25 cellular contexts compared by ENCODE assay signal in the genomic region with DNA sequence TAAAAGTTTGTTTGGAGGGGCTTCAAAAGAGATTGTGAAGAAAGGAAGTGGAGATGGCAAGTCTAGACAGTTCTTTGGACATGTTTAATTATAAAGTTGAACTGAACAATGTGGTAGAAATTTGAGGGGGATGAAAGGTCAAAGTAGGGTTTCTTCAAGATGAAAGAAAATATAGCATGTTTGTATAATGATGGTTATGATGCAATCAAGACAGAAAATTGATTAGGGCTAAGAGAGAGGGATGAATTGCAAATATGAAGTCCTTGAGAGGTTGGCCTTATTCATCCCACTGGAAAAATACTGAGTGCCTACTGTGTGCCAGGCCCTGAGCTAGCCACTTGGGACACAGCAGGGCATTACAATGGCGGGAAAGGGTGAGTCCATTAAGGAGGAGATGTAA. TPM values are rescaled to one million over a fixed set of nuclear protein-coding genes. Genes with fewer than 3 reads are reported as not detected.
DNase-seq lines count a peak whose midpoint lies in the region; ATAC-seq, FAIRE-seq and TF ChIP-seq lines count a peak whose summit lies in the region.
"Had no signal": no experiment of that assay in that cellular context is flagged by ENCODE, and none has a peak within 500 bp of the region (broad histone marks: within the 10 kb centered on the region; RNA-seq: fewer than 3 reads in every experiment).

No MANE protein-coding gene starts in this region.

- H3K27ac Mint-ChIP-seq in T-helper 1 cell treated with Interleukin-12 subunit alpha and Interleukin-12 subunit beta and Interleukin-4 antibody, amounts not matched to agents 30 μg/mL and 1 μg/mL, for 36 hours, result peak overlapping the region; percentile 7
- no peak overlapping the region for H3K27ac Mint-ChIP-seq in endodermal cell
- no peak overlapping the region for H3K27ac Mint-ChIP-seq in naive thymus-derived CD8-positive, alpha-beta T cell
- H3K27ac Mint-ChIP-seq: B cell; CD8-positive, alpha-beta T cell; H9 had no signal

- H3K36me3 Mint-ChIP-seq in T-helper 1 cell treated with Interleukin-12 subunit alpha and Interleukin-12 subunit beta and Interleukin-4 antibody, amounts not matched to agents 30 μg/mL and 1 μg/mL, for 36 hours (ENCODE audit: low read depth), result peaks cover 6% of the 10 kb centered on the region
- peaks cover 31% of the 10 kb centered on the region for H3K36me3 Mint-ChIP-seq in endodermal cell (ENCODE audit: low read depth)
- H3K36me3 Mint-ChIP-seq in naive thymus-derived CD8-positive, alpha-beta T cell, result peaks cover 0 to 3% (median 0%) of the 10 kb centered on the region in 3 donors
- H3K36me3 Mint-ChIP-seq: CD4-positive, CD25-positive, alpha-beta regulatory T cell; CD8-positive, alpha-beta T cell had no signal

- no peak overlapping the region for H3K23ac ChIP-seq in IMR-90 (ENCODE audit: low read depth, low read length)

- no peak overlapping the region for H2BK20ac ChIP-seq in IMR-90 (ENCODE audit: low read depth, low read length)

- H2AK9ac ChIP-seq in IMR-90 (replicated peaks; ENCODE audit: low read depth, low read length, poor library complexity), result no peak overlapping the region

- H3K18ac ChIP-seq in IMR-90 (ENCODE audit: low read depth, low read length), result no peak overlapping the region

- no peak overlapping the region for H3K56ac ChIP-seq in IMR-90 (ENCODE audit: extremely low read depth, insufficient read depth, low read length)

- H2BK15ac ChIP-seq in IMR-90 (ENCODE audit: low read depth, low read length), result no peak overlapping the region

- DNase-seq in T-helper 1 cell (no peak), HepG2 (ENCODE audit: low spot score) (no peak), right lobe of liver (no peak), IMR-90 (no peak), endodermal cell (no peak)
- DNase-seq in naive thymus-derived CD8-positive, alpha-beta T cell, result no peak
- DNase-seq: Caco-2; CD4-positive, CD25-positive, alpha-beta regulatory T cell; CD8-positive, alpha-beta T cell; DMS 273 treated with DMSO at 0.1 percent for 48 hours; DMS79; EL; GDM1; GM23248; H9 had no signal

- H2BK120ac ChIP-seq in IMR-90 (ENCODE audit: low read depth, low read length), result no peak overlapping the region

- TF ChIP-seq CTCF in HepG2 (CRISPR knock-in tag; IDR thresholded peaks at IDR 0.05) (no peak), right lobe of liver (IDR thresholded peaks at IDR 0.05) (no peak), IMR-90 (conservative IDR thresholded peaks at IDR 0.05; ENCODE audit: low read depth, low read length) (no peak), endodermal cell (conservative IDR thresholded peaks at IDR 0.05) (no peak)

- H3K4me3 ChIP-seq in HepG2 (replicated peaks in 1 of 3; ENCODE audit: insufficient read depth in 1 of 3, low read depth in 2 of 3, low read length in 3 of 3), result no peak overlapping the region
- no peak overlapping the region for H3K4me3 ChIP-seq in right lobe of liver
- no peak overlapping the region for H3K4me3 ChIP-seq in IMR-90 (ENCODE audit: insufficient read depth, low read depth, low read length)
- H3K4me3 ChIP-seq in endodermal cell (ENCODE audit: low read length), result no peak overlapping the region
- H3K4me3 ChIP-seq: BLaER1, GM12878, GM23248 had no signal

- intact Hi-C loops in HepG2 (cut with micrococcal nuclease; ENCODE audit: unreplicated experiment) (no loop called here), right lobe of liver (cut with DNase I) (no loop called here), IMR-90 (cut with micrococcal nuclease) (no loop called here)

- H3K9me1 ChIP-seq in IMR-90 (ENCODE audit: insufficient read depth, low read length), result peaks cover 8% of the 10 kb centered on the region

- no peak for FAIRE-seq in HepG2 (lab: Jason Lieb, UNC)
- FAIRE-seq: A204.1, D721Med, GM12878, GM19239 had no signal

- H2AK5ac ChIP-seq in IMR-90 (ENCODE audit: low read depth, low read length), result no peak overlapping the region

- BruUV-seq in HepG2 (replicated peaks; lab: Mats Ljungman, UMichigan) (no TSS peak), IMR-90 (replicated peaks; lab: Mats Ljungman, UMichigan) (no TSS peak)

- H3K4me1 Mint-ChIP-seq in T-helper 1 cell treated with Interleukin-12 subunit alpha and Interleukin-12 subunit beta and Interleukin-4 antibody, amounts not matched to agents 30 μg/mL and 1 μg/mL, for 36 hours (ENCODE audit: low read depth), result peaks cover 6% of the 10 kb centered on the region
- no peaks in the 10 kb centered on the region for H3K4me1 Mint-ChIP-seq in endodermal cell
- peaks cover 3 to 9% (median 3%) of the 10 kb centered on the region in 4 donors for H3K4me1 Mint-ChIP-seq in naive thymus-derived CD8-positive, alpha-beta T cell

- CTCF ChIA-PET in HepG2 (lab: Yijun Ruan, JAX; ENCODE audit: low intra/inter-chr PET ratio, low total read pairs), result no interaction called here
- CTCF ChIA-PET in IMR-90 (lab: Yijun Ruan, JAX), result interaction anchor here (0.5 kb wide), 1 partner anchor 234 kb away, joined by 3 read pairs; no protein-coding TSS in a partner anchor

- H3K27me3 Mint-ChIP-seq in T-helper 1 cell treated with Interleukin-12 subunit alpha and Interleukin-12 subunit beta and Interleukin-4 antibody, amounts not matched to agents 30 μg/mL and 1 μg/mL, for 36 hours (ENCODE audit: low read depth), result no peaks in the 10 kb centered on the region
- H3K27me3 Mint-ChIP-seq in endodermal cell (ENCODE audit: insufficient read depth), result no peaks in the 10 kb centered on the region
- H3K27me3 Mint-ChIP-seq in naive thymus-derived CD8-positive, alpha-beta T cell, result no peaks in the 10 kb centered on the region
- H3K27me3 Mint-ChIP-seq: CD4-positive, CD25-positive, alpha-beta regulatory T cell had no signal

- H3K4me2 ChIP-seq in HepG2 (ENCODE audit: low read depth, low read length) (no peak overlapping the region), IMR-90 (ENCODE audit: low read depth, low read length) (no peak overlapping the region)
- H3K4me2 ChIP-seq: BLaER1 had no signal

- TF ChIP-seq EP300 in HepG2 (IDR thresholded peaks at IDR 0.05; ENCODE audit: low read depth in 2 of 2, low read length in 2 of 2) (no peak), HepG2 (CRISPR knock-in tag; IDR thresholded peaks at IDR 0.05; ENCODE audit: borderline replicate concordance) (no peak)

- ATAC-seq in HepG2 (no peak), right lobe of liver (no peak), IMR-90 (ENCODE audit: low read depth) (no peak)
- ATAC-seq in naive thymus-derived CD8-positive, alpha-beta T cell, result no peak
- ATAC-seq: CD8-positive, alpha-beta T cell; GM12878; HCT116 had no signal

- H4K91ac ChIP-seq in IMR-90 (ENCODE audit: insufficient read depth, low read depth, low read length), result no peak overlapping the region

- no peak for TF ChIP-seq POLR2A in HepG2 (IDR thresholded peaks at IDR 0.05; ENCODE audit: insufficient read depth in 1 of 2, low read depth in 2 of 2, low read length in 2 of 2)
- no peak for TF ChIP-seq POLR2A in right lobe of liver (IDR thresholded peaks at IDR 0.05)
- TF ChIP-seq POLR2A in IMR-90 (IDR thresholded peaks at IDR 0.05; ENCODE audit: low read depth, low read length), result no peak

- peaks cover 9% of the 10 kb centered on the region for H3K9me3 Mint-ChIP-seq in T-helper 1 cell treated with Interleukin-12 subunit alpha and Interleukin-12 subunit beta and Interleukin-4 antibody, amounts not matched to agents 30 μg/mL and 1 μg/mL, for 36 hours
- no peaks in the 10 kb centered on the region for H3K9me3 Mint-ChIP-seq in endodermal cell
- H3K9me3 Mint-ChIP-seq in naive thymus-derived CD8-positive, alpha-beta T cell, result peaks cover 0 to 20% (median 0%) of the 10 kb centered on the region in 9 donors
- H3K9me3 Mint-ChIP-seq: CD8-positive, alpha-beta T cell; H9 had no signal

- in situ Hi-C loops in HepG2 (cut with HindIII; ENCODE audit: extremely low pct_ligation_motif_present, low pct_unique_long_range_greater_than_20kb) (no loop called here), IMR-90 (cut with MboI; ENCODE audit: low sequenced_read_pairs) (no loop called here)

- H3K36me3 ChIP-seq in HepG2 (replicated peaks in 1 of 2; ENCODE audit: control insufficient read depth in 1 of 2, insufficient read depth in 2 of 2, low read length in 2 of 2) (peaks cover 21 to 61% of the 10 kb centered on the region in 2 experiments), right lobe of liver (peaks cover 0 to 31% (median 15%) of the 10 kb centered on the region in 4 donors), IMR-90 (ENCODE audit: control insufficient read depth, insufficient read depth, low read length) (no peaks in the 10 kb centered on the region), endodermal cell (ENCODE audit: control insufficient read depth, insufficient read depth, low read length) (peaks cover 14% of the 10 kb centered on the region)

- no peak overlapping the region for H2BK5ac ChIP-seq in IMR-90 (ENCODE audit: low read depth, low read length, poor library complexity, severe bottlenecking)

- H3K9me3 ChIP-seq in HepG2 (ENCODE audit: low read length), result no peaks in the 10 kb centered on the region
- no peaks in the 10 kb centered on the region for H3K9me3 ChIP-seq in right lobe of liver
- H3K9me3 ChIP-seq in IMR-90 (ENCODE audit: control insufficient read depth, insufficient read depth, low read length), result no peaks in the 10 kb centered on the region
- no peaks in the 10 kb centered on the region for H3K9me3 ChIP-seq in endodermal cell (ENCODE audit: control insufficient read depth, low read length)
- H3K9me3 ChIP-seq: BLaER1, Caco-2 had no signal

- dilution Hi-C loops in IMR-90 (cut with HindIII; ENCODE audit: low sequenced_read_pairs, unreplicated experiment), result no loop called here

- H3K4ac ChIP-seq in IMR-90 (ENCODE audit: low read depth, low read length), result no peak overlapping the region

- no peak overlapping the region for H3K14ac ChIP-seq in IMR-90 (replicated peaks; ENCODE audit: low read depth, low read length)

- H3K27me3 ChIP-seq in HepG2 (ENCODE audit: control insufficient read depth in 1 of 2, insufficient read depth in 2 of 2, low read length in 2 of 2) (no peaks in the 10 kb centered on the region), right lobe of liver (no peaks in the 10 kb centered on the region), IMR-90 (ENCODE audit: control insufficient read depth, insufficient read depth, low read length) (no peaks in the 10 kb centered on the region), endodermal cell (ENCODE audit: control insufficient read depth, insufficient read depth, low read length, poor library complexity, severe bottlenecking) (no peaks in the 10 kb centered on the region)
- H3K27me3 ChIP-seq: BLaER1 had no signal

- H3K4me1 ChIP-seq in HepG2 (ENCODE audit: insufficient read depth, low read length) (no peaks in the 10 kb centered on the region), right lobe of liver (no peaks in the 10 kb centered on the region), IMR-90 (ENCODE audit: control insufficient read depth, insufficient read depth, low read length) (peaks cover 5% of the 10 kb centered on the region; the same call in 1 of the 2 replicates), endodermal cell (ENCODE audit: control insufficient read depth, insufficient read depth, low read length) (no peaks in the 10 kb centered on the region)
- H3K4me1 ChIP-seq: Caco-2 had no signal

- no peak overlapping the region for H4K5ac ChIP-seq in IMR-90 (ENCODE audit: low read depth, low read length)

- H2AFZ ChIP-seq in HepG2 (ENCODE audit: low read length) (no peak overlapping the region), IMR-90 (replicated peaks; ENCODE audit: low read length, poor library complexity) (no peak overlapping the region)
- H2AFZ ChIP-seq: GM23248 had no signal

- H3K27ac ChIP-seq in HepG2 (ENCODE audit: extremely low read length, insufficient read depth, low read length), result no peak overlapping the region
- H3K27ac ChIP-seq in right lobe of liver, result no peak overlapping the region
- H3K27ac ChIP-seq in IMR-90 (ENCODE audit: insufficient read depth, low read length), result no peak overlapping the region
- H3K27ac ChIP-seq in endodermal cell (ENCODE audit: low read depth, low read length), result no peak overlapping the region
- H3K27ac ChIP-seq: 22Rv1, BLaER1, C4-2B, GM23248 had no signal

- TF ChIP-seq RAD21 in HepG2 (CRISPR knock-in tag; IDR thresholded peaks at IDR 0.05) (no peak), IMR-90 (IDR thresholded peaks at IDR 0.05; ENCODE audit: low read length) (no peak)

- H3K4me3 Mint-ChIP-seq in T-helper 1 cell treated with Interleukin-12 subunit alpha and Interleukin-12 subunit beta and Interleukin-4 antibody, amounts not matched to agents 30 μg/mL and 1 μg/mL, for 36 hours, result no peak overlapping the region
- no peak overlapping the region for H3K4me3 Mint-ChIP-seq in endodermal cell
- H3K4me3 Mint-ChIP-seq in naive thymus-derived CD8-positive, alpha-beta T cell, result no peak overlapping the region
- H3K4me3 Mint-ChIP-seq: B cell; CD4-positive, CD25-positive, alpha-beta regulatory T cell; CD8-positive, alpha-beta T cell; H9 had no signal

- no peaks in the 10 kb centered on the region for H3K79me2 ChIP-seq in HepG2 (ENCODE audit: insufficient read depth, low read length)

- no peaks in the 10 kb centered on the region for H4K20me1 ChIP-seq in HepG2 (ENCODE audit: insufficient read depth, low read length)
- H4K20me1 ChIP-seq in IMR-90 (ENCODE audit: insufficient read depth, low read length), result no peaks in the 10 kb centered on the region
- H4K20me1 ChIP-seq: BLaER1 had no signal

- no peak overlapping the region for H4K8ac ChIP-seq in IMR-90 (ENCODE audit: low read depth in 2 of 2, low read length in 2 of 2)

- WGBS in HepG2 (ENCODE audit: low lambda C conversion rate), result 100% methylated on average over 1 of the region's 1 CpG
- 100% methylated on average over 1 of the region's 1 CpG for WGBS in right lobe of liver (ENCODE audit: insufficient coverage, low coverage, low lambda C conversion rate, missing lambda C conversion rate)
- WGBS in IMR-90 (ENCODE audit: extremely low coverage in 2 of 2, insufficient read length in 1 of 2), 2 experiments, result 100% methylated on average over 1 of the region's 1 CpG; no CpG with 5 or more reads in 1 of the 2 experiments
- WGBS in endodermal cell (ENCODE audit: insufficient coverage in 1 of 2, insufficient read length in 1 of 2), 2 experiments, result 88% methylated on average over 1 of the region's 1 CpG; no CpG with 5 or more reads in 1 of the 2 experiments

- H3K79me1 ChIP-seq in IMR-90 (ENCODE audit: low read depth in 1 of 2, low read length in 2 of 2), result peaks cover 0 to 11% of the 10 kb centered on the region in 2 experiments; a peak in 2 of 4 replicates

- H3K9ac ChIP-seq in HepG2 (ENCODE audit: insufficient read depth, low read depth, low read length) (no peak overlapping the region), IMR-90 (ENCODE audit: low read depth, low read length) (no peak overlapping the region), endodermal cell (ENCODE audit: extremely low read depth, low read length, poor library complexity, severe bottlenecking) (no peak overlapping the region)
- H3K9ac ChIP-seq: BLaER1, GM23248 had no signal

- POLR2A ChIA-PET in HepG2 (lab: Yijun Ruan, JAX) (no interaction called here), IMR-90 (lab: Charles Lee; ENCODE audit: unreplicated experiment) (no interaction called here)
- POLR2A ChIA-PET in naive thymus-derived CD8-positive, alpha-beta T cell (lab: Charles Lee), result no interaction called here

RNA-seq across cellular contexts. Expression of gene NHSL1, which starts 37.6 kb away (rescaled TPM):
- total RNA-seq in HepG2 (2016; rRNA removed; fragmentation: Illumina TruSeq; extraction: Trizol) (53.6 and 59.5 TPM in 2 replicates), right lobe of liver (10 to 100 TPM; 19.8 to 54.2 (median 28.5) TPM), IMR-90 (2012; rRNA removed) (6.9 and 7.2 TPM in 2 replicates), endodermal cell (10 to 100 TPM; 16.3 to 17.5 TPM)
- total RNA-seq in HepG2 (2016; cell fraction: cytosol; rRNA removed; fragmentation: Illumina TruSeq; extraction: Trizol; ENCODE audit: low read depth), result 19.0 and 21.3 TPM in 2 replicates
- 55.9 and 56.5 TPM in 2 replicates for total RNA-seq in HepG2 (2016; cell fraction: insoluble cytoplasmic fraction; rRNA removed; fragmentation: Illumina TruSeq; extraction: Trizol)
- 22.2 and 23.0 TPM in 2 replicates for total RNA-seq in HepG2 (2016; cell fraction: membrane; rRNA removed; fragmentation: Illumina TruSeq; extraction: Trizol)
- total RNA-seq in HepG2 (2016; cell fraction: nucleus; rRNA removed; fragmentation: Illumina TruSeq; extraction: Trizol), result 124 and 133 TPM in 2 replicates
- polyA plus RNA-seq in HepG2 (2011; rRNA removed) (22.6 and 24.9 TPM in 2 replicates), IMR-90 (2012; rRNA removed) (5.6 and 6.0 TPM in 2 replicates)
- 11.6 and 12.3 TPM in 2 replicates for polyA plus RNA-seq in HepG2 (2011; cell fraction: cytosol; rRNA removed)
- polyA plus RNA-seq in HepG2 (2011; cell fraction: nucleus; rRNA removed), result 42.8 and 45.1 TPM in 2 replicates
- polyA plus RNA-seq in HepG2 (2012), result 23.2 and 25.7 TPM in 2 replicates
- polyA plus RNA-seq in HepG2 (2016; cell fraction: cytosol; fragmentation: Illumina TruSeq; extraction: Trizol; ENCODE audit: low read depth), result 3.5 and 3.8 TPM in 2 replicates
- polyA plus RNA-seq in HepG2 (2016; cell fraction: insoluble cytoplasmic fraction; fragmentation: Illumina TruSeq; extraction: Trizol; ENCODE audit: low read depth), result 20.6 and 26.3 TPM in 2 replicates
- polyA plus RNA-seq in HepG2 (2016; cell fraction: membrane; fragmentation: Illumina TruSeq; extraction: Trizol; ENCODE audit: low read depth), result 6.4 and 7.5 TPM in 2 replicates
- polyA plus RNA-seq in HepG2 (2016; cell fraction: nucleus; fragmentation: Illumina TruSeq; extraction: Trizol; ENCODE audit: insufficient read depth, low read depth), result 67.3 and 71.2 TPM in 2 replicates
- polyA minus RNA-seq in HepG2 (2011; rRNA and poly(A)+ RNA removed; ENCODE audit: low replicate concordance), result 4.6 and 265 TPM in 2 replicates
- 58.2 and 64.4 TPM in 2 replicates for polyA minus RNA-seq in HepG2 (2011; cell fraction: cytosol; rRNA and poly(A)+ RNA removed)
- 179 and 208 TPM in 2 replicates for polyA minus RNA-seq in HepG2 (2011; cell fraction: nucleus; rRNA and poly(A)+ RNA removed)
- 1.7 and 2.4 TPM in 2 replicates for polyA plus RNA-seq in IMR-90 (2012; cell fraction: cytosol; rRNA removed)
- 3.7 and 6.6 TPM in 2 replicates for polyA plus RNA-seq in IMR-90 (2012; cell fraction: nucleus; rRNA removed; ENCODE audit: low replicate concordance)
- polyA plus RNA-seq in endodermal cell (2013, experiment 1 of 2), result 37.8 TPM
- polyA plus RNA-seq in endodermal cell (2013, experiment 2 of 2), result 25.3 TPM
- under 1 TPM; 0.05 to 0.08 TPM for total RNA-seq in naive thymus-derived CD8-positive, alpha-beta T cell
- not detected for polyA plus RNA-seq in naive thymus-derived CD8-positive, alpha-beta T cell
- total RNA-seq: CD4-positive, CD25-positive, alpha-beta regulatory T cell; CD8-positive, alpha-beta T cell had no signal

RNA-seq across cellular contexts. Expression of gene HEBP2, which starts 57.6 kb away (rescaled TPM):
- total RNA-seq in HepG2 (2016; rRNA removed; fragmentation: Illumina TruSeq; extraction: Trizol), result 63.5 and 72.8 TPM in 2 replicates
- total RNA-seq in HepG2 (2016; cell fraction: cytosol; rRNA removed; fragmentation: Illumina TruSeq; extraction: Trizol; ENCODE audit: low read depth), result 166 and 170 TPM in 2 replicates
- 59.3 and 73.4 TPM in 2 replicates for total RNA-seq in HepG2 (2016; cell fraction: insoluble cytoplasmic fraction; rRNA removed; fragmentation: Illumina TruSeq; extraction: Trizol)
- 169 and 174 TPM in 2 replicates for total RNA-seq in HepG2 (2016; cell fraction: membrane; rRNA removed; fragmentation: Illumina TruSeq; extraction: Trizol)
- total RNA-seq in HepG2 (2016; cell fraction: nucleus; rRNA removed; fragmentation: Illumina TruSeq; extraction: Trizol), result 26.7 and 33.2 TPM in 2 replicates
- polyA plus RNA-seq in HepG2 (2011; rRNA removed), result 13.5 and 16.0 TPM in 2 replicates
- 10.7 and 20.4 TPM in 2 replicates for polyA plus RNA-seq in HepG2 (2011; cell fraction: cytosol; rRNA removed)
- polyA plus RNA-seq in HepG2 (2011; cell fraction: nucleus; rRNA removed), result 8.3 and 8.5 TPM in 2 replicates
- 22.1 and 42.4 TPM in 2 replicates for polyA plus RNA-seq in HepG2 (2012)
- 232 and 243 TPM in 2 replicates for polyA plus RNA-seq in HepG2 (2016; cell fraction: cytosol; fragmentation: Illumina TruSeq; extraction: Trizol; ENCODE audit: low read depth)
- polyA plus RNA-seq in HepG2 (2016; cell fraction: insoluble cytoplasmic fraction; fragmentation: Illumina TruSeq; extraction: Trizol; ENCODE audit: low read depth), result 51.6 and 57.6 TPM in 2 replicates
- polyA plus RNA-seq in HepG2 (2016; cell fraction: membrane; fragmentation: Illumina TruSeq; extraction: Trizol; ENCODE audit: low read depth), result 144 and 151 TPM in 2 replicates
- polyA plus RNA-seq in HepG2 (2016; cell fraction: nucleus; fragmentation: Illumina TruSeq; extraction: Trizol; ENCODE audit: insufficient read depth, low read depth), result 47.5 and 48.3 TPM in 2 replicates
- polyA minus RNA-seq in HepG2 (2011; rRNA and poly(A)+ RNA removed; ENCODE audit: low replicate concordance), result 0.23 and 2.4 TPM in 2 replicates
- 4.3 and 5.5 TPM in 2 replicates for polyA minus RNA-seq in HepG2 (2011; cell fraction: cytosol; rRNA and poly(A)+ RNA removed)
- 8.5 and 8.8 TPM in 2 replicates for polyA minus RNA-seq in HepG2 (2011; cell fraction: nucleus; rRNA and poly(A)+ RNA removed)
- 10 to 100 TPM; 37.3 to 69.2 (median 53.0) TPM for total RNA-seq in right lobe of liver
- total RNA-seq in IMR-90 (2012; rRNA removed), result 3.9 and 5.6 TPM in 2 replicates
- 6.1 and 14.9 TPM in 2 replicates for polyA plus RNA-seq in IMR-90 (2012; rRNA removed)
- polyA plus RNA-seq in IMR-90 (2012; cell fraction: cytosol; rRNA removed), result 5.5 and 37.5 TPM in 2 replicates
- 8.6 and 15.1 TPM in 2 replicates for polyA plus RNA-seq in IMR-90 (2012; cell fraction: nucleus; rRNA removed; ENCODE audit: low replicate concordance)
- total RNA-seq in endodermal cell, result 10 to 100 TPM; 53.9 to 95.7 TPM
- 43.0 TPM for polyA plus RNA-seq in endodermal cell (2013, experiment 1 of 2)
- 50.2 TPM for polyA plus RNA-seq in endodermal cell (2013, experiment 2 of 2)
- 10 to 100 TPM; 49.3 to 50.2 TPM for total RNA-seq in naive thymus-derived CD8-positive, alpha-beta T cell
- polyA plus RNA-seq in naive thymus-derived CD8-positive, alpha-beta T cell, result 10 to 100 TPM; 26.2 to 30.9 (median 30.5) TPM
